In genomic region chr5:119411935-119412623, GRCh38 we compare ENCODE assay signal across 8 cellular contexts. TPM values are rescaled to one million over a fixed set of nuclear protein-coding genes. Genes with fewer than 3 reads are reported as not detected.
DNase-seq lines count a peak whose midpoint lies in the region; ATAC-seq and TF ChIP-seq lines count a peak whose summit lies in the region.

No MANE protein-coding gene starts in this region.

- peak overlapping the region in 1 of 2 experiments; percentile 72 for H3K18ac ChIP-seq in mesenchymal stem cell (ENCODE audit: low read depth in 1 of 2, low read length in 2 of 2)

- no peaks in the 10 kb centered on the region for H3K36me3 ChIP-seq in mesenchymal stem cell (ENCODE audit: control insufficient read depth in 1 of 2, insufficient read depth in 2 of 2, low read depth in 1 of 2, low read length in 2 of 2)
- no peaks in the 10 kb centered on the region for H3K36me3 ChIP-seq in stomach

- peak overlapping the region in 1 of 2 experiments; percentile 83 for H2BK12ac ChIP-seq in mesenchymal stem cell (ENCODE audit: low read length in 2 of 2)

- no peaks in the 10 kb centered on the region for H3K9me3 Mint-ChIP-seq in activated CD8-positive, alpha-beta T cell treated with anti-CD3 and anti-CD28 coated beads for 36 hours
- no peaks in the 10 kb centered on the region for H3K9me3 Mint-ChIP-seq in endothelial cell (ENCODE audit: unreplicated experiment)

- peak overlapping the region; percentile 78 for H3K4me3 Mint-ChIP-seq in activated CD8-positive, alpha-beta T cell treated with anti-CD3 and anti-CD28 coated beads for 36 hours
- H3K4me3 Mint-ChIP-seq in endothelial cell (ENCODE audit: unreplicated experiment) = peak overlapping the region; percentile 92

- H3K27me3 Mint-ChIP-seq in activated CD8-positive, alpha-beta T cell treated with anti-CD3 and anti-CD28 coated beads for 36 hours = no peaks in the 10 kb centered on the region
- no peaks in the 10 kb centered on the region for H3K27me3 Mint-ChIP-seq in endothelial cell (ENCODE audit: unreplicated experiment)

- no peak overlapping the region for H3K23ac ChIP-seq in mesenchymal stem cell (ENCODE audit: low read length in 2 of 2)

- peak overlapping the region; percentile 54 for H3K4me2 ChIP-seq in mesenchymal stem cell (ENCODE audit: low read length, poor library complexity, severe bottlenecking)

- no peak overlapping the region for H2BK15ac ChIP-seq in mesenchymal stem cell (ENCODE audit: low read depth, poor library complexity, severe bottlenecking)

- H3K36me3 Mint-ChIP-seq in activated CD8-positive, alpha-beta T cell treated with anti-CD3 and anti-CD28 coated beads for 36 hours (ENCODE audit: low read depth) = no peaks in the 10 kb centered on the region
- no peaks in the 10 kb centered on the region for H3K36me3 Mint-ChIP-seq in endothelial cell (ENCODE audit: low read depth, unreplicated experiment)

- no peak overlapping the region for H4K8ac ChIP-seq in mesenchymal stem cell (ENCODE audit: low read length)

- no peak overlapping the region for H3K4ac ChIP-seq in mesenchymal stem cell (ENCODE audit: low read depth in 1 of 2, low read length in 2 of 2)

- WGBS in mesenchymal stem cell = 0% methylated on average over 7 of the region's 13 CpGs
- WGBS in stomach, 5 donors = 6 to 9% (median 7%) methylated on average over 13 of the region's 13 CpGs

- no peak for TF ChIP-seq EP300 in stomach (IDR thresholded peaks at IDR 0.05)

- H2AFZ ChIP-seq in mesenchymal stem cell (ENCODE audit: low read depth, low read length) = peak overlapping the region; percentile 15

- intact Hi-C loops in activated CD8-positive, alpha-beta T cell treated with anti-CD3 and anti-CD28 coated beads for 36 hours (cut with micrococcal nuclease) = loop anchor here (1.0 to 5.0 kb wide), 6 partner anchors 55 to 425 kb away; partner anchors contain the start of genes DMXL1 and TNFAIP8
- intact Hi-C loops in stomach (cut with DNase I; ENCODE audit: low total_unique reads) = no loop called here

- peak overlapping the region; percentile 75 for H2BK5ac ChIP-seq in mesenchymal stem cell (ENCODE audit: low read depth, low read length, poor library complexity, severe bottlenecking)

- CTCF ChIA-PET in activated CD8-positive, alpha-beta T cell treated with anti-CD3 and anti-CD28 coated beads for 36 hours (lab: Charles Lee) = interaction anchor here (0.6 to 6.8 kb wide), 91 partner anchors 10 to 427 kb away, joined by 3 to 95 read pairs (median 5); partner anchors contain the start of genes DMXL1, DTWD2, HSD17B4 and TNFAIP8

- H3K4me3 ChIP-seq in mesenchymal stem cell (ENCODE audit: insufficient read depth in 1 of 2, low read depth in 1 of 2, low read length in 2 of 2) = peak overlapping the region; percentile 37 to 86
- peak overlapping the region; percentile 38 to 52 (median 46) for H3K4me3 ChIP-seq in stomach

- peak overlapping the region; percentile 99 for H3K9ac ChIP-seq in mesenchymal stem cell (ENCODE audit: low read length)

- H2BK120ac ChIP-seq in mesenchymal stem cell (ENCODE audit: low read depth, low read length) = no peak overlapping the region

- ATAC-seq in GM19395 (IDR thresholded peaks at IDR 0.05; ENCODE audit: unreplicated experiment) (peak; percentile 71), HG03521 (IDR thresholded peaks at IDR 0.05; ENCODE audit: unreplicated experiment) (peak; percentile 64)
- ATAC-seq in activated CD8-positive, alpha-beta T cell treated with anti-CD3 and anti-CD28 coated beads for 36 hours = peak; percentile 84

- TF ChIP-seq CTCF in activated CD8-positive, alpha-beta T cell treated with anti-CD3 and anti-CD28 coated beads for 36 hours (IDR thresholded peaks at IDR 0.05) = peak; percentile 93
- peak; percentile 91 for TF ChIP-seq CTCF in endothelial cell (IDR thresholded peaks at IDR 0.05; ENCODE audit: unreplicated experiment)
- peak in 5 of 7 experiments; percentile 87 to 94 (median 91) for TF ChIP-seq CTCF in stomach (IDR thresholded peaks at IDR 0.05)

- POLR2A ChIA-PET in activated CD8-positive, alpha-beta T cell treated with anti-CD3 and anti-CD28 coated beads for 36 hours (lab: Charles Lee) = interaction anchor here (1.0 to 1.8 kb wide), 5 partner anchors 11 to 139 kb away, joined by 3 to 5 read pairs (median 3); no protein-coding TSS in a partner anchor

- H3K4me1 Mint-ChIP-seq in activated CD8-positive, alpha-beta T cell treated with anti-CD3 and anti-CD28 coated beads for 36 hours (ENCODE audit: low read depth) = peaks cover 41% of the 10 kb centered on the region
- peaks cover 3% of the 10 kb centered on the region for H3K4me1 Mint-ChIP-seq in endothelial cell (ENCODE audit: unreplicated experiment)

- H3K27ac Mint-ChIP-seq in activated CD8-positive, alpha-beta T cell treated with anti-CD3 and anti-CD28 coated beads for 36 hours = peak overlapping the region; percentile 80
- peak overlapping the region; percentile 64 for H3K27ac Mint-ChIP-seq in endothelial cell (ENCODE audit: unreplicated experiment)

- H3K27me3 ChIP-seq in mesenchymal stem cell (ENCODE audit: control insufficient read depth in 1 of 2, insufficient read depth in 1 of 2, low read length in 2 of 2) = no peaks in the 10 kb centered on the region
- H3K27me3 ChIP-seq in stomach = no peaks in the 10 kb centered on the region

- H3K27ac ChIP-seq in mesenchymal stem cell (ENCODE audit: low read length, poor library complexity, severe bottlenecking) = peak overlapping the region; percentile 87
- H3K27ac ChIP-seq in stomach = peak overlapping the region in 4 of 5 donors; percentile 62 to 81 (median 78)

- H2AK5ac ChIP-seq in mesenchymal stem cell (ENCODE audit: low read length, severe bottlenecking) = no peak overlapping the region

- no peak for TF ChIP-seq POLR2A in stomach (IDR thresholded peaks at IDR 0.05)

- no peak overlapping the region for H4K91ac ChIP-seq in mesenchymal stem cell (ENCODE audit: low read length)

- H3K4me1 ChIP-seq in mesenchymal stem cell (ENCODE audit: control insufficient read depth, insufficient read depth, low read depth, low read length) (peaks cover 4% of the 10 kb centered on the region), stomach (peaks cover 9 to 28% (median 18%) of the 10 kb centered on the region in 4 donors)

- no peak overlapping the region for H3K14ac ChIP-seq in mesenchymal stem cell (ENCODE audit: low read length in 2 of 2)

- H3K9me3 ChIP-seq in mesenchymal stem cell (ENCODE audit: control insufficient read depth, low read length) = no peaks in the 10 kb centered on the region
- H3K9me3 ChIP-seq in stomach = no peaks in the 10 kb centered on the region

- no peaks in the 10 kb centered on the region for H3K79me1 ChIP-seq in mesenchymal stem cell (replicated peaks; ENCODE audit: low read length, poor library complexity, severe bottlenecking)

- DNase-seq in COLO668 (lab: John Stamatoyannopoulos, UW; ENCODE audit: unreplicated experiment) = peak; percentile 26
- peak; percentile 75 for DNase-seq in NCI-H748 (lab: John Stamatoyannopoulos, UW; ENCODE audit: unreplicated experiment)
- DNase-seq in activated CD8-positive, alpha-beta T cell treated with anti-CD3 and anti-CD28 coated beads for 36 hours = peak; percentile 66
- peak; percentile 59 for DNase-seq in endothelial cell (ENCODE audit: low spot score)
- DNase-seq in mesenchymal stem cell = peak; percentile 85
- DNase-seq in stomach = peak; percentile 66

RNA-seq across cellular contexts. Expression of gene HSD17B4, which starts 40.2 kb away (rescaled TPM):
- 100 to 1,000 TPM in 1 of 2 experiments, 10 to 100 TPM in 1; 94.3 to 111 TPM for total RNA-seq in activated CD8-positive, alpha-beta T cell treated with anti-CD3 and anti-CD28 coated beads for 36 hours
- total RNA-seq in endothelial cell (ENCODE audit: unreplicated experiment) = 160 TPM
- 108 TPM for polyA plus RNA-seq in mesenchymal stem cell (2013, experiment 1 of 2)
- 98.7 TPM for polyA plus RNA-seq in mesenchymal stem cell (2013, experiment 2 of 2)
- 100 to 1,000 TPM in 3 of 5 donors, 10 to 100 TPM in 2; 64.3 to 274 (median 161) TPM for total RNA-seq in stomach
- polyA plus RNA-seq in stomach = 100 to 1,000 TPM; 165 to 183 (median 179) TPM

RNA-seq across cellular contexts. Expression of gene TNFAIP8, which starts 56.3 kb away (rescaled TPM):
- 100 to 1,000 TPM; 135 to 141 TPM for total RNA-seq in activated CD8-positive, alpha-beta T cell treated with anti-CD3 and anti-CD28 coated beads for 36 hours
- total RNA-seq in endothelial cell (ENCODE audit: unreplicated experiment) (7.9 TPM), stomach (10 to 100 TPM in 3 of 5 donors, 1 to 10 TPM in 2; 1.2 to 37.1 (median 10.7) TPM)
- 14.4 TPM for polyA plus RNA-seq in mesenchymal stem cell (2013, experiment 1 of 2)
- polyA plus RNA-seq in mesenchymal stem cell (2013, experiment 2 of 2) = 15.0 TPM
- 10 to 100 TPM in 2 of 3 donors, 1 to 10 TPM in 1; 9.6 to 18.4 (median 14.9) TPM for polyA plus RNA-seq in stomach

Comparison
In these comparisons a context has a peak if more than half of its experiments do, and no peak if none do; other contexts are left out.
1. Peak in every context shown above with its lines: DNase-seq, ATAC-seq, H3K4me3 ChIP-seq and H3K27ac ChIP-seq.
2. DNase-seq: peak in every context shown above with its lines; median percentile 85 in mesenchymal stem cell; 75 in NCI-H748; 66 in activated CD8-positive, alpha-beta T cell treated with anti-CD3 and anti-CD28 coated beads for 36 hours; 66 in stomach; 59 in endothelial cell; 26 in COLO668.